Comparison of ENCODE assay signal across 15 cellular contexts in genomic region chr4:25663778-25664177, GRCh38.
"Had no signal": no experiment of that assay in that cellular context is flagged by ENCODE, and none has a peak within 500 bp of the region (broad histone marks: within the 10 kb centered on the region; RNA-seq: fewer than 3 reads in every experiment).

No MANE protein-coding gene starts in this region.

- DNase-seq: activated CD4-positive, alpha-beta T cell treated with anti-CD3 and anti-CD28 coated beads for 36 hours; activated CD4-positive, alpha-beta T cell treated with anti-CD3 and anti-CD28 coated beads, Interleukin-2, amount 50 U/mL, for 48 hours; activated gamma-delta T cell; adrenal gland; central memory CD4-positive, alpha-beta T cell; dorsolateral prefrontal cortex; foreskin keratinocyte; hippocampal formation; left colon; midbrain; nephron progenitor cell; stimulated activated CD4-positive, alpha-beta T cell treated with anti-CD3 and anti-CD28 coated beads, Interleukin-4, amount 100 ng/mL, for 1 hour; stomach; T-helper 2 cell; testis had no signal
